8 cellular contexts compared by ENCODE assay signal in the genomic region with DNA sequence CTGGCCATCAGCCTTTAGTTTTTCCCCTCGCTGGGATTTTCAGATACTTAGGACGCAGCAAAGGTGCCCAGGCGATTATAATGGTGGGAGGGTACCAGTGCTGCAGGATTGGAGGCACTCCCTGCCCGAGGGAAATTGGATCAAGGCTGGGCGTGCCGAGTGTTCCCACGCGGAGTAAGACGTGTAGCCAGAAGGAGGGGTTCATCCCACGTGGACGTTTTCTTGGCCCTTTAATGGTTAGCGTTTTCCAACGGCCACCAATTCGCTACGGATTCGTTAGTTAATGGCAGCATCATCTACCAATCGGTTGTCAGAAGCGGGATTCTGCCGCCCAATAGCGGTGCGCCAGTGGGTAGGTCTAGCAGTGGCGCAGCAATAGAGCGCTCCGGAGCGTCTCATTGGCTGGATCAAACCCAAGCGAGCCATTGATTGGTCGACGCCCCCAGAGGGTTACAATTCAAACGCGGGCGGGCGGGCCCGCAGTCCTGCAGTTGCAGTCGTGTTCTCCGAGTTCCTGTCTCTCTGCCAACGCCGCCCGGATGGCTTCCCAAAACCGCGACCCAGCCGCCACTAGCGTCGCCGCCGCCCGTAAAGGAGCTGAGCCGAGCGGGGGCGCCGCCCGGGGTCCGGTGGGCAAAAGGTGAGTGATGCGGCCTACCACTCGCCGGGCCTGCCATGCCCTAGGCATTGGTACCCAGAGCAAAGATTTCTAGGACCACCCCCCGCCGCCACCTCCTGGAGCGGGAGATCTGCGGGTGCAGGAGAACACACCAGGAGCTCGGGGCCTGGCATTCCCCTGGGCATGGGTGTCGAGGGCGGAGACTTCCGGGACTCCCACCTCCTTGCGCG. TPM values are rescaled to one million over a fixed set of nuclear protein-coding genes. Genes with fewer than 3 reads are reported as not detected.
DNase-seq lines count a peak whose midpoint lies in the region; ATAC-seq and TF ChIP-seq lines count a peak whose summit lies in the region.

A gene (plus strand): TSS at position 488 of the 849 bp plus-strand sequence. CDS start 52 bp downstream, at position 540.

- H3K4me3 ChIP-seq in AG04449 (ENCODE audit: low read depth, low read length), result peak within 1 kb of the TSS; percentile 79

- H3K4me3 Mint-ChIP-seq in WTC11 (peak within 1 kb of the TSS; percentile 99), immature natural killer cell (peak within 1 kb of the TSS; percentile 84 to 88 (median 85))

- H3K4me1 Mint-ChIP-seq in WTC11 (peaks cover 24% of the 10 kb centered on the region), immature natural killer cell (peaks cover 13 to 25% of the 10 kb centered on the region in 2 donors)

- no peaks in the 10 kb centered on the region for H3K9me3 Mint-ChIP-seq in WTC11
- H3K9me3 Mint-ChIP-seq in immature natural killer cell, result no peaks in the 10 kb centered on the region

- H3K27ac Mint-ChIP-seq in WTC11, result peak within 1 kb of the TSS; percentile 85
- peak within 1 kb of the TSS; percentile 46 to 81 (median 74) for H3K27ac Mint-ChIP-seq in immature natural killer cell

- TF ChIP-seq CTCF in AG04449 (IDR thresholded peaks at IDR 0.05; ENCODE audit: insufficient read depth, low read length, missing control alignments) (no peak), WTC11 (IDR thresholded peaks at IDR 0.05) (no peak)

- DNase-seq in AG04449 (ENCODE audit: low read depth, low spot score) (peak; percentile 98), NCI-H2227 treated with DMSO at 0.1 percent for 48 hours (lab: John Stamatoyannopoulos, UW) (peak; percentile 98), WTC11 (ENCODE audit: low spot score) (peak; percentile 97), caudate nucleus (lab: John Stamatoyannopoulos, UW) (peak; percentile 83 to 100 (median 97)), immature natural killer cell (peak; percentile 94), smooth muscle cell of the brain vasculature (ENCODE audit: low read depth, low spot score) (peak; percentile 98)

- CTCF ChIA-PET in AG04449 (lab: Yijun Ruan, JAX) (interaction anchor here (1.2 to 5.8 kb wide), 3 partner anchors 13 to 450 kb away, joined by 4 to 38 read pairs (median 6); a partner anchor contains a TSS), WTC11 (lab: Charles Lee) (interaction anchor here (0.6 to 2.6 kb wide), 7 partner anchors 12 to 158 kb away, joined by 3 to 13 read pairs (median 4); a partner anchor contains a TSS)

- H3K27ac ChIP-seq in caudate nucleus (ENCODE audit: low read depth, low read length), result peak within 1 kb of the TSS; percentile 27

- POLR2A ChIA-PET in AG04449 (lab: Yijun Ruan, JAX), result interaction anchor here (0.7 kb wide), 1 partner anchor 22 kb away, joined by 3 read pairs; a partner anchor contains a TSS
- POLR2A ChIA-PET in WTC11 (lab: Charles Lee), result interaction anchor here (0.8 to 1.4 kb wide), 3 partner anchors 13 to 122 kb away, joined by 3 read pairs; a partner anchor contains a TSS

- ATAC-seq in GM18907 (IDR thresholded peaks at IDR 0.05; ENCODE audit: unreplicated experiment) (peak; percentile 96), HG03159 (IDR thresholded peaks at IDR 0.05; ENCODE audit: unreplicated experiment) (peak; percentile 98), WTC11 (peak; percentile 98)

- H3K27me3 Mint-ChIP-seq in WTC11 (ENCODE audit: low read depth), result no peaks in the 10 kb centered on the region
- H3K27me3 Mint-ChIP-seq in immature natural killer cell (ENCODE audit: low read depth in 3 of 3), result peaks cover 3 to 7% (median 5%) of the 10 kb centered on the region in 3 donors

- H3K36me3 Mint-ChIP-seq in WTC11 (peaks cover 60% of the 10 kb centered on the region), immature natural killer cell (peaks cover 5 to 9% (median 9%) of the 10 kb centered on the region in 3 donors)

TF ChIP-seq in WTC11, 78 proteins besides CTCF, POLR2A, EP300 and RAD21 (continues in another document):
- TF ChIP-seq, protein P1, sequence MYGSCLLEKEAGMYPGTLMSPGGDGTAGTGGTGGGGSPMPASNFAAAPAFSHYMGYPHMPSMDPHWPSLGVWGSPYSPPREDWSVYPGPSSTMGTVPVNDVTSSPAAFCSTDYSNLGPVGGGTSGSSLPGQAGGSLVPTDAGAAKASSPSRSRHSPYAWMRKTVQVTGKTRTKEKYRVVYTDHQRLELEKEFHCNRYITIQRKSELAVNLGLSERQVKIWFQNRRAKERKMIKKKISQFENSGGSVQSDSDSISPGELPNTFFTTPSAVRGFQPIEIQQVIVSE (CRISPR knock-in tag; IDR thresholded peaks at IDR 0.05; ENCODE audit: borderline replicate concordance), result no peak; the same call in 1 of the 2 replicates
- TF ChIP-seq ZNF423 (CRISPR knock-in tag; IDR thresholded peaks at IDR 0.05) (peak; percentile 52; the same call in 1 of the 2 replicates), ZNF263 (CRISPR knock-in tag; IDR thresholded peaks at IDR 0.05; ENCODE audit: low read depth) (no peak), SP1 (CRISPR knock-in tag; conservative IDR thresholded peaks at IDR 0.05) (no peak; the same call in 1 of the 2 replicates), KAT7 (CRISPR knock-in tag; IDR thresholded peaks at IDR 0.05; ENCODE audit: borderline replicate concordance) (no peak), MYBL2 (CRISPR knock-in tag; IDR thresholded peaks at IDR 0.05) (peak; percentile 100), NFE2L1 (CRISPR knock-in tag; IDR thresholded peaks at IDR 0.05) (0 out of 2 replicates have a peak, but pooled peaks have one; percentile 20), ESRRA (CRISPR knock-in tag; IDR thresholded peaks at IDR 0.05; ENCODE audit: borderline replicate concordance) (0 out of 2 replicates have a peak, but pooled peaks have one; percentile 64), ETV6 (CRISPR knock-in tag; IDR thresholded peaks at IDR 0.05) (no peak), NFYB (CRISPR knock-in tag; conservative IDR thresholded peaks at IDR 0.05; ENCODE audit: low read depth) (peak; percentile 98), RELA (CRISPR knock-in tag; IDR thresholded peaks at IDR 0.05; ENCODE audit: borderline replicate concordance) (peak; percentile 21; the same call in 1 of the 2 replicates), TP53 (CRISPR knock-in tag; IDR thresholded peaks at IDR 0.05) (peak; percentile 25; the same call in 1 of the 2 replicates)
- TF ChIP-seq, protein P2, sequence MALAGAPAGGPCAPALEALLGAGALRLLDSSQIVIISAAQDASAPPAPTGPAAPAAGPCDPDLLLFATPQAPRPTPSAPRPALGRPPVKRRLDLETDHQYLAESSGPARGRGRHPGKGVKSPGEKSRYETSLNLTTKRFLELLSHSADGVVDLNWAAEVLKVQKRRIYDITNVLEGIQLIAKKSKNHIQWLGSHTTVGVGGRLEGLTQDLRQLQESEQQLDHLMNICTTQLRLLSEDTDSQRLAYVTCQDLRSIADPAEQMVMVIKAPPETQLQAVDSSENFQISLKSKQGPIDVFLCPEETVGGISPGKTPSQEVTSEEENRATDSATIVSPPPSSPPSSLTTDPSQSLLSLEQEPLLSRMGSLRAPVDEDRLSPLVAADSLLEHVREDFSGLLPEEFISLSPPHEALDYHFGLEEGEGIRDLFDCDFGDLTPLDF (CRISPR knock-in tag; IDR thresholded peaks at IDR 0.05), result peak; percentile 87
- TF ChIP-seq, protein P3, sequence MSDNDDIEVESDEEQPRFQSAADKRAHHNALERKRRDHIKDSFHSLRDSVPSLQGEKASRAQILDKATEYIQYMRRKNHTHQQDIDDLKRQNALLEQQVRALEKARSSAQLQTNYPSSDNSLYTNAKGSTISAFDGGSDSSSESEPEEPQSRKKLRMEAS (CRISPR knock-in tag; IDR thresholded peaks at IDR 0.05), result peak; percentile 83
- TF ChIP-seq, protein P4, sequence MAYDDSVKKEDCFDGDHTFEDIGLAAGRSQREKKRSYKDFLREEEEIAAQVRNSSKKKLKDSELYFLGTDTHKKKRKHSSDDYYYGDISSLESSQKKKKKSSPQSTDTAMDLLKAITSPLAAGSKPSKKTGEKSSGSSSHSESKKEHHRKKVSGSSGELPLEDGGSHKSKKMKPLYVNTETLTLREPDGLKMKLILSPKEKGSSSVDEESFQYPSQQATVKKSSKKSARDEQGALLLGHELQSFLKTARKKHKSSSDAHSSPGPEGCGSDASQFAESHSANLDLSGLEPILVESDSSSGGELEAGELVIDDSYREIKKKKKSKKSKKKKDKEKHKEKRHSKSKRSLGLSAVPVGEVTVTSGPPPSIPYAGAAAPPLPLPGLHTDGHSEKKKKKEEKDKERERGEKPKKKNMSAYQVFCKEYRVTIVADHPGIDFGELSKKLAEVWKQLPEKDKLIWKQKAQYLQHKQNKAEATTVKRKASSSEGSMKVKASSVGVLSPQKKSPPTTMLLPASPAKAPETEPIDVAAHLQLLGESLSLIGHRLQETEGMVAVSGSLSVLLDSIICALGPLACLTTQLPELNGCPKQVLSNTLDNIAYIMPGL (CRISPR knock-in tag; IDR thresholded peaks at IDR 0.05), result peak; percentile 60; the same call in 1 of the 2 replicates
- TF ChIP-seq, protein P5, sequence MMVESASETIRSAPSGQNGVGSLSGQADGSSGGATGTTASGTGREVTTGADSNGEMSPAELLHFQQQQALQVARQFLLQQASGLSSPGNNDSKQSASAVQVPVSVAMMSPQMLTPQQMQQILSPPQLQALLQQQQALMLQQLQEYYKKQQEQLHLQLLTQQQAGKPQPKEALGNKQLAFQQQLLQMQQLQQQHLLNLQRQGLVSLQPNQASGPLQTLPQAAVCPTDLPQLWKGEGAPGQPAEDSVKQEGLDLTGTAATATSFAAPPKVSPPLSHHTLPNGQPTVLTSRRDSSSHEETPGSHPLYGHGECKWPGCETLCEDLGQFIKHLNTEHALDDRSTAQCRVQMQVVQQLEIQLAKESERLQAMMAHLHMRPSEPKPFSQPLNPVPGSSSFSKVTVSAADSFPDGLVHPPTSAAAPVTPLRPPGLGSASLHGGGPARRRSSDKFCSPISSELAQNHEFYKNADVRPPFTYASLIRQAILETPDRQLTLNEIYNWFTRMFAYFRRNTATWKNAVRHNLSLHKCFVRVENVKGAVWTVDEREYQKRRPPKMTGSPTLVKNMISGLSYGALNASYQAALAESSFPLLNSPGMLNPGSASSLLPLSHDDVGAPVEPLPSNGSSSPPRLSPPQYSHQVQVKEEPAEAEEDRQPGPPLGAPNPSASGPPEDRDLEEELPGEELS (CRISPR knock-in tag; IDR thresholded peaks at IDR 0.05), result peak; percentile 35; the same call in 1 of the 2 replicates
- TF ChIP-seq, protein P6, sequence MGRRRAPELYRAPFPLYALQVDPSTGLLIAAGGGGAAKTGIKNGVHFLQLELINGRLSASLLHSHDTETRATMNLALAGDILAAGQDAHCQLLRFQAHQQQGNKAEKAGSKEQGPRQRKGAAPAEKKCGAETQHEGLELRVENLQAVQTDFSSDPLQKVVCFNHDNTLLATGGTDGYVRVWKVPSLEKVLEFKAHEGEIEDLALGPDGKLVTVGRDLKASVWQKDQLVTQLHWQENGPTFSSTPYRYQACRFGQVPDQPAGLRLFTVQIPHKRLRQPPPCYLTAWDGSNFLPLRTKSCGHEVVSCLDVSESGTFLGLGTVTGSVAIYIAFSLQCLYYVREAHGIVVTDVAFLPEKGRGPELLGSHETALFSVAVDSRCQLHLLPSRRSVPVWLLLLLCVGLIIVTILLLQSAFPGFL (CRISPR knock-in tag; IDR thresholded peaks at IDR 0.05; ENCODE audit: borderline replicate concordance), result peak; percentile 86; the same call in 1 of the 2 replicates

RNA-seq across cellular contexts. Expression of the gene that starts here (rescaled TPM):
- total RNA-seq in WTC11 (2021), result 249 to 251 TPM (median 249 TPM) in 3 replicates
- polyA plus RNA-seq in immature natural killer cell, result 1 to 10 TPM in 2 of 3 donors, not detected in 1; 1.9 to 2.0 TPM

Comparison
In these comparisons a context has a peak if more than half of its experiments do, and no peak if none do; other contexts are left out.
1. Peak in every context shown above with its lines: DNase-seq, ATAC-seq, H3K4me3 ChIP-seq and H3K27ac ChIP-seq.